In the genomic region with DNA sequence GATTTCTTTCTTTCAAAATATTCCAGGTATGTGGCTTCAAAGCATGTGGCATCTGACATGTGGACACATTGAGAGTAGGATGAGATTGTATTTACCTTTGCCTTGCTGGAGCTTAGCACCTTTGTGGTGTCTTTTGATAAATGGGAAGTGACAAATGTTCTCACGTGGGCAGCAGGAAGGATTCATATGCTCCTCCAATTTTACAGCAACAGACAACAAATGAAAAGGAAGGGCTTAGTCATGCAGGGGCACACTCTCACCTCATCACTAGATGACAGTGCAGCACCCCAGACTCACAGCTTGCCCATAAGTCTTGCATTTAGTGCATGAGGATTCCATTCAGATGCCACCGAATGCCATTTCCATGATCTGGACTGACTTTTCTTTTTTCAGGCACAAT, we compare ENCODE assay signal across 16 cellular contexts. TPM values are rescaled to one million over a fixed set of nuclear protein-coding genes. Genes with fewer than 3 reads are reported as not detected.
"Had no signal": no experiment of that assay in that cellular context is flagged by ENCODE, and none has a peak within 500 bp of the region (broad histone marks: within the 10 kb centered on the region; RNA-seq: fewer than 3 reads in every experiment).

No MANE protein-coding gene starts in this region.

- H3K9me3 Mint-ChIP-seq: activated CD4-positive, alpha-beta memory T cell treated with anti-CD3 and anti-CD28 coated beads for 36 hours; effector memory CD8-positive, alpha-beta T cell; naive B cell had no signal

- H3K27ac ChIP-seq: adrenal gland, parathyroid adenoma, skin epidermis, transverse colon had no signal

- H3K79me2 ChIP-seq: parathyroid adenoma had no signal

- H3K36me3 ChIP-seq: adrenal gland, transverse colon had no signal

- H3K4me3 ChIP-seq: adrenal gland, skin epidermis, transverse colon had no signal

- H3K36me3 Mint-ChIP-seq: activated CD4-positive, alpha-beta memory T cell treated with anti-CD3 and anti-CD28 coated beads for 36 hours; naive B cell had no signal

- H3K27ac Mint-ChIP-seq: activated CD4-positive, alpha-beta memory T cell treated with anti-CD3 and anti-CD28 coated beads for 36 hours; effector memory CD8-positive, alpha-beta T cell; naive B cell had no signal

- ATAC-seq: effector memory CD8-positive, alpha-beta T cell had no signal

- H3K9ac ChIP-seq: parathyroid adenoma had no signal

- H3K27me3 ChIP-seq: adrenal gland, transverse colon had no signal

- H3K4me1 ChIP-seq: parathyroid adenoma had no signal

- DNase-seq: activated CD4-positive, alpha-beta memory T cell treated with anti-CD3 and anti-CD28 coated beads for 36 hours; activated CD4-positive, CD25-positive, alpha-beta regulatory T cell; activated naive CD4-positive, alpha-beta T cell; adrenal gland; central memory CD4-positive, alpha-beta T cell; cortex of kidney; effector memory CD8-positive, alpha-beta T cell; hypothalamus; midbrain; naive B cell; retina; T-helper 2 cell; transverse colon had no signal

- H3K4me1 Mint-ChIP-seq: naive B cell had no signal

- H3K4me3 Mint-ChIP-seq: activated CD4-positive, alpha-beta memory T cell treated with anti-CD3 and anti-CD28 coated beads for 36 hours; effector memory CD8-positive, alpha-beta T cell; naive B cell had no signal

RNA-seq across cellular contexts. Expression of a gene that starts 39.8 kb away (rescaled TPM):
- total RNA-seq: activated CD4-positive, alpha-beta memory T cell treated with anti-CD3 and anti-CD28 coated beads for 36 hours; glomerular endothelial cell; transverse colon had no signal
